In the genomic region with DNA sequence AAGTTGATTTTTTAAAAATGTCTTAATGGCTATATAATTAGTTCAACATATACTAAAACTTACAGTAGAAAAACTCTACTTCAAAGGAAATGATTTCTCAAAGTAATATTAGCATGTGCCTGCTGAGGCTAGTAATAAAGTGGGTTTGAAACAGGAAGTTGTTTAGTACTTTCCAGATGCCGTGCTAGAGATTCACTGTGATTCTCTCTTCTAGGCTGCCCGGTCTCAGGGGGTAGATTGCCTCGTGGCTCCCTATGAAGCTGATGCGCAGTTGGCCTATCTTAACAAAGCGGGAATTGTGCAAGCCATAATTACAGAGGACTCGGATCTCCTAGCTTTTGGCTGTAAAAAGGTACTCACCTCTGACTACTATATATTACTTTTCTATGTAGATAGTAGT, we compare ENCODE assay signal across 15 cellular contexts. TPM values are rescaled to one million over a fixed set of nuclear protein-coding genes. Genes with fewer than 3 reads are reported as not detected.
A peak's percentile ranks its signal among the peaks of the same experiment; 100 is the strongest.
DNase-seq lines count a peak whose midpoint lies in the region; ATAC-seq and TF ChIP-seq lines count a peak whose summit lies in the region.
"Had no signal": no experiment of that assay in that cellular context is flagged by ENCODE, and none has a peak within 500 bp of the region (broad histone marks: within the 10 kb centered on the region; RNA-seq: fewer than 3 reads in every experiment).

No MANE protein-coding gene starts in this region.

- peak overlapping the region; percentile 10 for H3K9ac ChIP-seq in OCI-LY3 (ENCODE audit: low read length)
- no peak overlapping the region for H3K9ac ChIP-seq in Karpas-422 (ENCODE audit: low read length)

- H3K9me2 ChIP-seq in Karpas-422 (replicated peaks; ENCODE audit: insufficient read depth, low read length) = no peaks in the 10 kb centered on the region

- peaks cover 2% of the 10 kb centered on the region; the same call in 1 of the 2 replicates for H3K79me2 ChIP-seq in OCI-LY3 (ENCODE audit: low read length)
- peaks cover 3% of the 10 kb centered on the region; the same call in 1 of the 2 replicates for H3K79me2 ChIP-seq in Karpas-422 (ENCODE audit: low read length)

- H3K9me3 ChIP-seq in OCI-LY3 (ENCODE audit: insufficient read depth, low read length) = no peaks in the 10 kb centered on the region
- H3K9me3 ChIP-seq in Karpas-422 (ENCODE audit: low read length) = no peaks in the 10 kb centered on the region
- H3K9me3 ChIP-seq: HAP-1, prostate gland, SJSA1 had no signal

- no peak for TF ChIP-seq CTCF in OCI-LY3 (IDR thresholded peaks at IDR 0.05; ENCODE audit: low read depth, low read length)

- peak overlapping the region; percentile 31; the same call in 1 of the 2 replicates for H3K4me3 ChIP-seq in OCI-LY3 (ENCODE audit: low read length)
- no peak overlapping the region for H3K4me3 ChIP-seq in Karpas-422 (ENCODE audit: low read length)
- H3K4me3 ChIP-seq: HAP-1, prostate gland, SJSA1 had no signal

- H3K27me3 ChIP-seq in OCI-LY3 (ENCODE audit: low read depth, low read length) = no peaks in the 10 kb centered on the region
- H3K27me3 ChIP-seq in Karpas-422 (ENCODE audit: low read length) = no peaks in the 10 kb centered on the region
- H3K27me3 ChIP-seq: SJSA1 had no signal

- H4K20me1 ChIP-seq in OCI-LY3 (ENCODE audit: insufficient read depth, low read length) (no peaks in the 10 kb centered on the region), Karpas-422 (ENCODE audit: insufficient read depth, low read depth, low read length) (no peaks in the 10 kb centered on the region)

- H2AFZ ChIP-seq in OCI-LY3 (ENCODE audit: low read depth, low read length) = peak overlapping the region; percentile 63; the same call in 1 of the 2 replicates
- H2AFZ ChIP-seq in Karpas-422 (ENCODE audit: low read length) = no peak overlapping the region

- H3K27ac ChIP-seq in OCI-LY3 (ENCODE audit: low read length) = peak overlapping the region; percentile 54
- H3K27ac ChIP-seq in Karpas-422 (ENCODE audit: low read length) = no peak overlapping the region
- H3K27ac ChIP-seq: prostate gland, SJSA1 had no signal

- ATAC-seq in GM19351 (IDR thresholded peaks at IDR 0.05; ENCODE audit: unreplicated experiment) = peak; percentile 80
- peak; percentile 76 for ATAC-seq in HG02938 (IDR thresholded peaks at IDR 0.05; ENCODE audit: unreplicated experiment)
- ATAC-seq in sciatic nerve = no peak
- no peak for ATAC-seq in left lobe of liver

- DNase-seq in CD1c-positive myeloid dendritic cell (ENCODE audit: extremely low spot score) = peak; percentile 4
- DNase-seq in sciatic nerve (ENCODE audit: low spot score) = no peak
- no peak for DNase-seq in DMS 273 (lab: John Stamatoyannopoulos, UW; ENCODE audit: unreplicated experiment)
- no peak for DNase-seq in Karpas-422
- DNase-seq in left lobe of liver (ENCODE audit: low spot score) = no peak
- DNase-seq: activated CD4-positive, alpha-beta memory T cell treated with anti-CD3 and anti-CD28 coated beads, Interleukin-2, amount 10 ng/mL, durations not matched to agents 7 days and 5 days; mesendoderm; NCI-H2171 treated with DMSO at 0.1 percent for 48 hours; trophoblast cell had no signal

- H3K4me1 ChIP-seq in OCI-LY3 (ENCODE audit: low read length) (peaks cover 13% of the 10 kb centered on the region), Karpas-422 (ENCODE audit: low read length) (no peaks in the 10 kb centered on the region)
- H3K4me1 ChIP-seq: HAP-1, prostate gland, SJSA1 had no signal

- peak overlapping the region; percentile 57 for H3K4me2 ChIP-seq in OCI-LY3 (ENCODE audit: low read length)
- no peak overlapping the region for H3K4me2 ChIP-seq in Karpas-422 (ENCODE audit: low read depth, low read length, poor library complexity, severe bottlenecking)

- intact Hi-C loops in sciatic nerve (cut with DNase I) = no loop called here

- H3K36me3 ChIP-seq in OCI-LY3 (replicated peaks; ENCODE audit: low read depth, low read length) (peaks cover 56% of the 10 kb centered on the region), Karpas-422 (ENCODE audit: insufficient read depth, low read length) (peaks cover 53% of the 10 kb centered on the region; the same call in 1 of the 2 replicates)
- H3K36me3 ChIP-seq: prostate gland had no signal

RNA-seq across cellular contexts. Expression of a gene that starts 9.1 kb away (rescaled TPM):
- total RNA-seq in sciatic nerve = 0.58 TPM
- 9.8 and 14.2 TPM in 2 replicates for total RNA-seq in Karpas-422 (2014; rRNA removed; shearing (Covaris generic); ENCODE audit: low replicate concordance)
- total RNA-seq in left lobe of liver = 0.33 TPM

Comparison
In these comparisons a context has a peak if more than half of its experiments do, and no peak if none do; other contexts are left out.
1. ATAC-seq: peak in GM19351 (single experiment) and HG02938 (single experiment); none in sciatic nerve (single experiment) and left lobe of liver (single experiment).